In genomic region chr5:145854651-145855258, GRCh38 we compare ENCODE assay signal across 10 cellular contexts. TPM values are rescaled to one million over a fixed set of nuclear protein-coding genes. Genes with fewer than 3 reads are reported as not detected.
A peak's percentile ranks its signal among the peaks of the same experiment; 100 is the strongest.
DNase-seq lines count a peak whose midpoint lies in the region; ATAC-seq, FAIRE-seq and TF ChIP-seq lines count a peak whose summit lies in the region.
"Had no signal": no experiment of that assay in that cellular context is flagged by ENCODE, and none has a peak within 500 bp of the region (broad histone marks: within the 10 kb centered on the region; RNA-seq: fewer than 3 reads in every experiment).

No MANE protein-coding gene starts in this region.

- BruUV-seq in Panc1 (replicated peaks; lab: Mats Ljungman, UMichigan), result no TSS peak

- DNase-seq in Panc1 (ENCODE audit: low read depth, low spot score) (peak; percentile 48), fibroblast of gingiva (ENCODE audit: low read depth) (peak; percentile 49), skeletal muscle cell (ENCODE audit: low read depth) (peak; percentile 54), activated gamma-delta T cell treated with Interleukin-2 at 50 U/mL for 16 hours (no peak), frontal cortex (ENCODE audit: low spot score in 2 of 2) (no peak), NCI-H510A treated with DMSO at 0.1 percent for 48 hours (lab: John Stamatoyannopoulos, UW) (no peak)

- POLR2A ChIA-PET in HEK293 (lab: Yijun Ruan, JAX), result no interaction called here
- POLR2A ChIA-PET in Panc1 (lab: Charles Lee), result interaction anchor here (1.0 kb wide), 1 partner anchor 12 kb away, joined by 3 read pairs; no protein-coding TSS in a partner anchor

- peak; percentile 92 for ATAC-seq in Panc1
- no peak for ATAC-seq in GM21390 (IDR thresholded peaks at IDR 0.05; ENCODE audit: unreplicated experiment)
- ATAC-seq: stimulated activated effector memory CD8-positive, alpha-beta T cell treated with anti-CD3 and anti-CD28 coated beads, Interleukin-12 subunit alpha, Interleukin-12 subunit beta, amount 100 ng/mL, for 72 hours had no signal

- H3K27ac ChIP-seq in HEK293 (ENCODE audit: extremely low read depth, low read depth, low read length), result no peak overlapping the region
- H3K27ac ChIP-seq in Panc1 (ENCODE audit: low read length), result peak overlapping the region; percentile 88
- H3K27ac ChIP-seq: neutrophil had no signal

- H3K4me1 ChIP-seq in HEK293 (ENCODE audit: control insufficient read depth, insufficient read depth, low read length) (no peaks in the 10 kb centered on the region), Panc1 (ENCODE audit: control insufficient read depth, insufficient read depth, low read length) (peaks cover 38% of the 10 kb centered on the region)

- no peaks in the 10 kb centered on the region for H3K27me3 ChIP-seq in Panc1 (ENCODE audit: control insufficient read depth, insufficient read depth, low read length)

- no peak overlapping the region for H3K4me3 ChIP-seq in HEK293 (ENCODE audit: low read depth, low read length)
- peak overlapping the region in 1 of 2 experiments; percentile 4; a peak in 1 of 4 replicates for H3K4me3 ChIP-seq in Panc1 (ENCODE audit: low read depth in 2 of 2, low read length in 2 of 2)
- H3K4me3 ChIP-seq in skeletal muscle cell (ENCODE audit: low read depth, low read length), result no peak overlapping the region

- CTCF ChIA-PET in HEK293 (lab: Yijun Ruan, JAX) (interaction anchor here (1.4 kb wide), 1 partner anchor 33 kb away, joined by 3 read pairs; no protein-coding TSS in a partner anchor), Panc1 (lab: Charles Lee) (interaction anchor here (0.6 kb wide), 1 partner anchor 33 kb away, joined by 3 read pairs; no protein-coding TSS in a partner anchor)

- TF ChIP-seq CTCF in HEK293 (tag by site-specific recombination; IDR thresholded peaks at IDR 0.05) (no peak), Panc1 (IDR thresholded peaks at IDR 0.05) (no peak)

- intact Hi-C loops in Panc1 (cut with micrococcal nuclease; ENCODE audit: unreplicated experiment), result no loop called here

- H3K9me3 ChIP-seq in HEK293 (ENCODE audit: control insufficient read depth, insufficient read depth, low read depth, low read length), result no peaks in the 10 kb centered on the region
- no peaks in the 10 kb centered on the region for H3K9me3 ChIP-seq in Panc1 (ENCODE audit: control insufficient read depth, insufficient read depth, low read depth, low read length)
- H3K9me3 ChIP-seq: neutrophil had no signal

- H3K36me3 ChIP-seq in HEK293 (ENCODE audit: control insufficient read depth in 2 of 2, insufficient read depth in 1 of 2, low read length in 2 of 2), result no peaks in the 10 kb centered on the region
- H3K36me3 ChIP-seq in Panc1 (ENCODE audit: control insufficient read depth, insufficient read depth, low read length), result no peaks in the 10 kb centered on the region
- H3K36me3 ChIP-seq: neutrophil had no signal

- in situ Hi-C loops in Panc1 (cut with HindIII; ENCODE audit: low pct_unique_long_range_greater_than_20kb, low sequenced_read_pairs), result loop anchor here (5.0 kb wide), 1 partner anchor 83 kb away; the partner anchor contains the start of gene SH3RF2

- FAIRE-seq in frontal cortex (lab: Jason Lieb, UNC), result no peak

TF ChIP-seq in HEK293, 187 proteins besides CTCF, POLR2A, EP300 and RAD21 (continues in another document):
- TF ChIP-seq ZNF280D (tag by site-specific recombination; IDR thresholded peaks at IDR 0.05) (no peak), KLF17 (tag by site-specific recombination; IDR thresholded peaks at IDR 0.05) (0 out of 2 replicates have a peak, but pooled peaks have one; percentile 29), ZXDB (tag by site-specific recombination; IDR thresholded peaks at IDR 0.05) (peak; percentile 19; the same call in 1 of the 2 replicates), ZNF2 (tag by site-specific recombination; IDR thresholded peaks at IDR 0.05) (no peak), ZNF660 (tag by site-specific recombination; IDR thresholded peaks at IDR 0.05) (peak; percentile 38; the same call in 1 of the 2 replicates), ZNF600 (tag by site-specific recombination; IDR thresholded peaks at IDR 0.05) (0 out of 2 replicates have a peak, but pooled peaks have one; percentile 27), ZNF629 (tag by site-specific recombination; IDR thresholded peaks at IDR 0.05) (0 out of 2 replicates have a peak, but pooled peaks have one; percentile 14), ZNF398 (tag by site-specific recombination; IDR thresholded peaks at IDR 0.05) (peak; percentile 31; the same call in 1 of the 2 replicates), SP7 (tag by site-specific recombination; IDR thresholded peaks at IDR 0.05) (peak; percentile 57), SCRT2 (tag by site-specific recombination; IDR thresholded peaks at IDR 0.05) (peak; percentile 85), PRDM10 (tag by site-specific recombination; IDR thresholded peaks at IDR 0.05) (peak; percentile 39; the same call in 1 of the 2 replicates), ZNF521 (tag by site-specific recombination; IDR thresholded peaks at IDR 0.05) (no peak)

RNA-seq across cellular contexts. Expression of gene GRXCR2, which starts 18.1 kb away (rescaled TPM):
- total RNA-seq in Panc1 (2021; ENCODE audit: unreplicated experiment) (not detected), frontal cortex (not detected)
- not detected for polyA plus RNA-seq in Panc1 (2012; ENCODE audit: insufficient read length)

RNA-seq across cellular contexts. Expression of gene PRELID2, which starts 19.6 kb away (rescaled TPM):
- total RNA-seq in Panc1 (2021; ENCODE audit: unreplicated experiment), result 15.4 TPM
- polyA plus RNA-seq in Panc1 (2012; ENCODE audit: insufficient read length), result 5.3 TPM
- total RNA-seq in frontal cortex, result 25.7 TPM

Comparison
In these comparisons a context has a peak if more than half of its experiments do, and no peak if none do; other contexts are left out.
1. DNase-seq: peak in Panc1 (single experiment), fibroblast of gingiva (single experiment) and skeletal muscle cell (single experiment); none in activated gamma-delta T cell treated with Interleukin-2 at 50 U/mL for 16 hours (single experiment), frontal cortex (0 of 2) and NCI-H510A treated with DMSO at 0.1 percent for 48 hours (single experiment).